9 cellular contexts compared by ENCODE assay signal in the genomic region with DNA sequence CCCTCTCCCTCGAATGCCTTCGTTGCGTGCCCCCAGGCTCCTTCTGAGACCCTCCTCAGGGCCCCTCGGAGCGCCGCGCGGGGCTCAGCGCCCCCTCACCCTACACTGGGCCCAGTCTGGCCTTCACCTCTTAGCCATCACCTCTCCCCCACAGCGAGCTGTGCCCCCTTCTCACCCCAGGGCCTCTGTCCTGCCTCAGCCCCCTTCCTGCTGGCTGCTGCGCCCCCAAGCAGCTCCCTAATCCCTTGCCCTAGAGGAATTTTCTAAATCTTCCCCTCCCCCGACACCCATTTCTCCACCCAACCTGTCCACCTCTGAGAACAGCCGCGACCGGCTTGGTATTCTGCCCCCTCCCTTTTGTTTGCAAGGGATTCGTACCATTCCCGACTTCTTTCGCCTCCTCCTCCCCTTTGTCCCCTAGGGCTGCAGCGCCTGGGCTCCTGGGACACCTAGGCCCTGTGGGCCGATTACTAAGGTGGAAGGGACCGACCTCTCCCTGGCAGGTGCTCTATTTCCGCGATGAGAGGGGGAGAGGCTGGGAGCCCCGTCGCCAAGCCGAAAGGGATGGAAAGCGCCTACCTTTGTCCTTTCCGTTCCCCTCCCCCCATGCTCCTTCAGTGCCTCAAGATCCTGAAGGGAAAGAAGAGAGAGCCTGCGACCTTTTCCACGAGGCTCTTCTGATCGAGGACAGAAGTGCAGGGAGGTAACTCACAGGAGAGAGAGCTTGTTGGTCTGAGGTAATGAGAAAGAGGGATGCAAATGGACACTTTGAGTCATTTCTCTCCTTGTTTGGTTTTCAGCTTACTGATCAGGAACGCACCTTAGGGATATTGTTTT. TPM values are rescaled to one million over a fixed set of nuclear protein-coding genes. Genes with fewer than 3 reads are reported as not detected.
DNase-seq lines count a peak whose midpoint lies in the region; ATAC-seq and TF ChIP-seq lines count a peak whose summit lies in the region.
"Had no signal": no experiment of that assay in that cellular context is flagged by ENCODE, and none has a peak within 500 bp of the region (broad histone marks: within the 10 kb centered on the region; RNA-seq: fewer than 3 reads in every experiment).

No MANE protein-coding gene starts in this region.

- H4K91ac ChIP-seq in IMR-90 (ENCODE audit: insufficient read depth, low read depth, low read length), result 0 out of 2 replicates have a peak overlapping the region, but pooled peaks have one; percentile 33

- H3K9me3 ChIP-seq in IMR-90 (ENCODE audit: control insufficient read depth, insufficient read depth, low read length) (no peaks in the 10 kb centered on the region; the same call in 1 of the 2 replicates), tibial nerve (no peaks in the 10 kb centered on the region)

- peak overlapping the region; percentile 56 for H3K4me3 ChIP-seq in IMR-90 (ENCODE audit: insufficient read depth, low read depth, low read length)
- H3K4me3 ChIP-seq in tibial nerve, result peak overlapping the region; percentile 37 to 60 (median 49)

- 0 out of 2 replicates have a peak, but pooled peaks cover 2% of the 10 kb centered on the region for H3K36me3 ChIP-seq in IMR-90 (ENCODE audit: control insufficient read depth, insufficient read depth, low read length)
- no peaks in the 10 kb centered on the region for H3K36me3 ChIP-seq in tibial nerve

- H3K27me3 ChIP-seq in IMR-90 (ENCODE audit: control insufficient read depth, insufficient read depth, low read length) (no peaks in the 10 kb centered on the region), tibial nerve (peaks cover 0 to 15% of the 10 kb centered on the region in 2 donors)

- H3K18ac ChIP-seq in IMR-90 (ENCODE audit: low read depth, low read length), result no peak overlapping the region; the same call in 1 of the 2 replicates

- DNase-seq in GM10248 (ENCODE audit: extremely low spot score), result peak; percentile 18
- DNase-seq in IMR-90, result no peak
- DNase-seq in left kidney (ENCODE audit: low read depth, low spot score), result peak; percentile 67
- no peak for DNase-seq in tibial nerve (ENCODE audit: low spot score in 2 of 2)
- DNase-seq in SIG-M5 (lab: John Stamatoyannopoulos, UW), result no peak
- no peak for DNase-seq in cerebellum (ENCODE audit: low spot score)

- H3K27ac ChIP-seq in IMR-90 (ENCODE audit: insufficient read depth, low read length), result peak overlapping the region; percentile 69
- H3K27ac ChIP-seq in angular gyrus (ENCODE audit: low read depth, low read length), result peak overlapping the region; percentile 19
- H3K27ac ChIP-seq in tibial nerve, result peak overlapping the region; percentile 64 to 88 (median 82)

- H3K56ac ChIP-seq in IMR-90 (ENCODE audit: extremely low read depth, insufficient read depth, low read length), result peak overlapping the region; percentile 23; the same call in 1 of the 2 replicates

- intact Hi-C loops in IMR-90 (cut with micrococcal nuclease), result loop anchor here (1.0 to 10.0 kb wide), 2 partner anchors 22 to 509 kb away; no protein-coding TSS in a partner anchor

- TF ChIP-seq POLR2A in IMR-90 (IDR thresholded peaks at IDR 0.05; ENCODE audit: low read depth, low read length) (no peak), tibial nerve (IDR thresholded peaks at IDR 0.05) (no peak)

- H2BK15ac ChIP-seq in IMR-90 (ENCODE audit: low read depth, low read length), result no peak overlapping the region

- H4K20me1 ChIP-seq in IMR-90 (ENCODE audit: insufficient read depth, low read length), result no peaks in the 10 kb centered on the region

- H3K79me1 ChIP-seq in IMR-90 (ENCODE audit: low read depth in 1 of 2, low read length in 2 of 2), result peaks cover 0 to 19% of the 10 kb centered on the region in 2 experiments; a peak in 2 of 4 replicates

- CTCF ChIA-PET in GM10248 (lab: Yijun Ruan, JAX), result interaction anchor here (0.7 to 2.6 kb wide), 2 partner anchors 11 to 15 kb away, joined by 3 to 9 read pairs; a partner anchor contains a TSS
- CTCF ChIA-PET in IMR-90 (lab: Yijun Ruan, JAX), result interaction anchor here (0.7 kb wide), 1 partner anchor 13 kb away, joined by 4 read pairs; no protein-coding TSS in a partner anchor

- peak overlapping the region; percentile 12 for H2BK5ac ChIP-seq in IMR-90 (ENCODE audit: low read depth, low read length, poor library complexity, severe bottlenecking)

- ATAC-seq in IMR-90 (ENCODE audit: low read depth), result no peak
- ATAC-seq in GM21390 (IDR thresholded peaks at IDR 0.05; ENCODE audit: unreplicated experiment), result no peak

- H3K9ac ChIP-seq in IMR-90 (ENCODE audit: low read depth, low read length), result peak overlapping the region; percentile 79

- peak overlapping the region; percentile 91 for H2AK9ac ChIP-seq in IMR-90 (replicated peaks; ENCODE audit: low read depth, low read length, poor library complexity)

- H2AK5ac ChIP-seq in IMR-90 (ENCODE audit: low read depth, low read length), result peak overlapping the region; percentile 72

- H3K4ac ChIP-seq in IMR-90 (ENCODE audit: low read depth, low read length), result peak overlapping the region; percentile 41

- H3K4me2 ChIP-seq in IMR-90 (ENCODE audit: low read depth, low read length), result peak overlapping the region; percentile 97

- peak overlapping the region; percentile 17 for H4K5ac ChIP-seq in IMR-90 (ENCODE audit: low read depth, low read length)

- TF ChIP-seq RAD21 in IMR-90 (IDR thresholded peaks at IDR 0.05; ENCODE audit: low read length), result no peak

- no peak for TF ChIP-seq CTCF in GM10248 (IDR thresholded peaks at IDR 0.05; ENCODE audit: control extremely low read depth, extremely low read depth, low read depth, missing control alignments)
- no peak for TF ChIP-seq CTCF in IMR-90 (conservative IDR thresholded peaks at IDR 0.05; ENCODE audit: low read depth, low read length)
- no peak for TF ChIP-seq CTCF in tibial nerve (IDR thresholded peaks at IDR 0.05)

- dilution Hi-C loops in IMR-90 (cut with HindIII; ENCODE audit: low sequenced_read_pairs, unreplicated experiment), result no loop called here

- H2AFZ ChIP-seq in IMR-90 (replicated peaks; ENCODE audit: low read length, poor library complexity), result peak overlapping the region; percentile 74

- in situ Hi-C loops in IMR-90 (cut with MboI; ENCODE audit: low sequenced_read_pairs), result no loop called here

- H3K4me1 ChIP-seq in IMR-90 (ENCODE audit: control insufficient read depth, insufficient read depth, low read length) (no peaks in the 10 kb centered on the region), tibial nerve (peaks cover 0 to 27% (median 0%) of the 10 kb centered on the region in 4 donors)

- no peak for TF ChIP-seq EP300 in tibial nerve (IDR thresholded peaks at IDR 0.05)

- peak overlapping the region; percentile 53; the same call in 1 of the 2 replicates for H3K23ac ChIP-seq in IMR-90 (ENCODE audit: low read depth, low read length)

- POLR2A ChIA-PET in GM10248 (lab: Yijun Ruan, JAX) (interaction anchor here (0.5 kb wide), 1 partner anchor 209 kb away, joined by 3 read pairs; no protein-coding TSS in a partner anchor), IMR-90 (lab: Charles Lee; ENCODE audit: unreplicated experiment) (no interaction called here)

- BruUV-seq in IMR-90 (replicated peaks; lab: Mats Ljungman, UMichigan), result no TSS peak

- 31% methylated on average over 11 of the region's 32 CpGs; no CpG with 5 or more reads in 1 of the 2 experiments for WGBS in IMR-90 (ENCODE audit: extremely low coverage in 2 of 2, insufficient read length in 1 of 2), 2 experiments
- 12 to 36% methylated on average over 32 of the region's 32 CpGs for WGBS in tibial nerve, 2 donors

- no peak overlapping the region for H2BK120ac ChIP-seq in IMR-90 (ENCODE audit: low read depth, low read length)

- H3K9me1 ChIP-seq in IMR-90 (ENCODE audit: insufficient read depth, low read length), result no peaks in the 10 kb centered on the region

- H2BK20ac ChIP-seq in IMR-90 (ENCODE audit: low read depth, low read length), result no peak overlapping the region

- peak overlapping the region; percentile 34 to 48; a peak in 3 of 4 replicates for H4K8ac ChIP-seq in IMR-90 (ENCODE audit: low read depth in 2 of 2, low read length in 2 of 2)

- peak overlapping the region; percentile 27; the same call in 1 of the 2 replicates for H3K14ac ChIP-seq in IMR-90 (replicated peaks; ENCODE audit: low read depth, low read length)

TF ChIP-seq in IMR-90, 13 proteins besides CTCF, POLR2A, EP300 and RAD21 (continues in another document):
- no peak for TF ChIP-seq NFE2L2 (IDR thresholded peaks at IDR 0.05; ENCODE audit: low read depth, low read length)
- TF ChIP-seq FOS (IDR thresholded peaks at IDR 0.05; ENCODE audit: low read depth, low read length), result no peak
- no peak for TF ChIP-seq SMC3 (IDR thresholded peaks at IDR 0.05; ENCODE audit: low read depth, low read length)
- TF ChIP-seq MXI1 (IDR thresholded peaks at IDR 0.05; ENCODE audit: borderline replicate concordance, low read depth, low read length), result no peak
- no peak for TF ChIP-seq MAFK (IDR thresholded peaks at IDR 0.05; ENCODE audit: low read depth, low read length)
- TF ChIP-seq CHD1 (IDR thresholded peaks at IDR 0.05; ENCODE audit: low read depth, low read length), result no peak
- no peak for TF ChIP-seq MAZ (IDR thresholded peaks at IDR 0.05; ENCODE audit: borderline replicate concordance, low read depth, low read length)
- TF ChIP-seq RFX5 (IDR thresholded peaks at IDR 0.05; ENCODE audit: low read depth, low read length), result no peak
- TF ChIP-seq, protein P1, sequence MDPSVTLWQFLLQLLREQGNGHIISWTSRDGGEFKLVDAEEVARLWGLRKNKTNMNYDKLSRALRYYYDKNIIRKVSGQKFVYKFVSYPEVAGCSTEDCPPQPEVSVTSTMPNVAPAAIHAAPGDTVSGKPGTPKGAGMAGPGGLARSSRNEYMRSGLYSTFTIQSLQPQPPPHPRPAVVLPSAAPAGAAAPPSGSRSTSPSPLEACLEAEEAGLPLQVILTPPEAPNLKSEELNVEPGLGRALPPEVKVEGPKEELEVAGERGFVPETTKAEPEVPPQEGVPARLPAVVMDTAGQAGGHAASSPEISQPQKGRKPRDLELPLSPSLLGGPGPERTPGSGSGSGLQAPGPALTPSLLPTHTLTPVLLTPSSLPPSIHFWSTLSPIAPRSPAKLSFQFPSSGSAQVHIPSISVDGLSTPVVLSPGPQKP (IDR thresholded peaks at IDR 0.05; ENCODE audit: borderline replicate concordance, low read depth, low read length), result no peak
- TF ChIP-seq RCOR1 (IDR thresholded peaks at IDR 0.05; ENCODE audit: insufficient replicate concordance, low read length), result no peak
- no peak for TF ChIP-seq CEBPB (IDR thresholded peaks at IDR 0.05; ENCODE audit: low read depth, low read length)

RNA-seq across cellular contexts. Expression of a gene that starts 10.9 kb away (rescaled TPM):
- 18.9 and 27.1 TPM in 2 replicates for total RNA-seq in IMR-90 (2012; rRNA removed)
- 11.0 and 14.2 TPM in 2 replicates for polyA plus RNA-seq in IMR-90 (2012; rRNA removed)
- polyA plus RNA-seq in IMR-90 (2012; cell fraction: cytosol; rRNA removed), result 3.7 and 8.4 TPM in 2 replicates
- polyA plus RNA-seq in IMR-90 (2012; cell fraction: nucleus; rRNA removed; ENCODE audit: low replicate concordance), result 4.7 and 19.7 TPM in 2 replicates
- 10 to 100 TPM in 2 of 4 donors, 1 to 10 TPM in 2; 5.0 to 14.5 (median 10.4) TPM for total RNA-seq in tibial nerve
- total RNA-seq in cerebellum, result 41.2 TPM

RNA-seq across cellular contexts. Expression of a gene that starts 32.5 kb away (rescaled TPM):
- total RNA-seq in IMR-90 (2012; rRNA removed) (not detected in 2 replicates), tibial nerve (under 1 TPM in 2 of 4 donors, not detected in 2; 0.21 to 0.30 TPM), cerebellum (7.7 TPM)
- polyA plus RNA-seq in IMR-90 (2012; rRNA removed), result not detected in 2 replicates
- not detected in 2 replicates for polyA plus RNA-seq in IMR-90 (2012; cell fraction: cytosol; rRNA removed)
- polyA plus RNA-seq in IMR-90 (2012; cell fraction: nucleus; rRNA removed; ENCODE audit: low replicate concordance), result 0.08 and 0.09 TPM in 2 replicates
- total RNA-seq: SK-MEL-5 had no signal

Comparison
In these comparisons a context has a peak if more than half of its experiments do, and no peak if none do; other contexts are left out.
1. DNase-seq: peak in GM10248 (single experiment) and left kidney (single experiment); none in IMR-90 (single experiment), tibial nerve (0 of 2), SIG-M5 (single experiment) and cerebellum (single experiment).
2. H3K27ac ChIP-seq: peak in every context shown above with its lines; median percentile 82 in tibial nerve; 69 in IMR-90; 19 in angular gyrus.